17 cellular contexts compared by ENCODE assay signal in genomic region chr1:3928622-3929021, GRCh38.
"Had no signal": no experiment of that assay in that cellular context is flagged by ENCODE, and none has a peak within 500 bp of the region (broad histone marks: within the 10 kb centered on the region; RNA-seq: fewer than 3 reads in every experiment).

No MANE protein-coding gene starts in this region.

- H3K4me1 ChIP-seq: ascending aorta, spleen, transverse colon had no signal

- H3K27me3 ChIP-seq: ascending aorta had no signal

- H3K36me3 ChIP-seq: ascending aorta, spleen, transverse colon had no signal

- H3K4me3 ChIP-seq: ascending aorta, lung, spleen, transverse colon had no signal

- DNase-seq: activated CD4-positive, alpha-beta memory T cell treated with anti-CD3 and anti-CD28 coated beads for 36 hours; activated naive CD4-positive, alpha-beta T cell; activated naive CD8-positive, alpha-beta T cell treated with anti-CD3 and anti-CD28 coated beads, Interleukin-2, amount 50 U/mL, for 24 hours; hypothalamus; naive B cell; nucleus accumbens; spleen; stimulated activated CD4-positive, alpha-beta T cell treated with anti-CD3 and anti-CD28 coated beads, Interleukin-1b, Interleukin-23, amount 100 ng/mL, for 48 hours; stimulated activated naive B cell treated with anti-CD40 and anti-IgM and Interleukin-4, amounts not matched to agents 10 μg/mL and 1 μg/mL and 100 μg/mL, for 72 hours; T-helper 9 cell; transverse colon had no signal

- H3K27ac ChIP-seq: ascending aorta, spleen, transverse colon had no signal

- ATAC-seq: activated naive CD8-positive, alpha-beta T cell treated with anti-CD3 and anti-CD28 coated beads, Interleukin-2, amount 50 U/mL, for 24 hours; esophagus mucosa; sciatic nerve; stimulated activated naive B cell treated with anti-CD40 and anti-IgM and Interleukin-4, amounts not matched to agents 10 μg/mL and 1 μg/mL and 100 μg/mL, for 72 hours had no signal

- H3K9me3 ChIP-seq: ascending aorta, spleen, transverse colon had no signal

- FAIRE-seq: bronchial epithelial cell, endometrium had no signal
